In the genomic region with DNA sequence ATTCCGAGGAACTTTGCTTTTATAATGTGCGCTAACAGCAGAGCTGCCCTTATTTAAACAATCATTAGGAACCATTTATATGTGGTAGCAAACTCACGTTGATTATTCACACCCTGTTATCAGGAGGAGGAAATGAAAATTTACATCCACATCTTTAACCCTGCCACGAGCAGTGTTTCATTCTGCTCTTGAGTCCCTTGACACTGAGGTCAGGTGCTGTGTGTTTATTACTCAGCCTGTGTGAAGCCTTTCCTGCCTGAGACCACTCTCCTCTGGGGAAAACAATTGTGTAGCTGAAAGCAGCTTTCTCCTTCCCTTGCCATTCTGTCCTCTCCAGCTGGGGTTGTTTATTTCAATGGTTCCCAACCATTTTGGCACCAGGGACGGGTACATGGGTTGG, we compare ENCODE assay signal across 16 cellular contexts.
"Had no signal": no experiment of that assay in that cellular context is flagged by ENCODE, and none has a peak within 500 bp of the region (broad histone marks: within the 10 kb centered on the region; RNA-seq: fewer than 3 reads in every experiment).

No MANE protein-coding gene starts in this region.

- DNase-seq: activated CD4-positive, alpha-beta T cell treated with anti-CD3 and anti-CD28 coated beads, Interleukin-2, amount 10 ng/mL, durations not matched to agents 7 days and 5 days; activated CD4-positive, CD25-positive, alpha-beta regulatory T cell; activated CD8-positive, alpha-beta memory T cell treated with anti-CD3 and anti-CD28 coated beads for 24 hours; activated gamma-delta T cell treated with Interleukin-2 at 50 U/mL for 16 hours; amygdala; kidney; right cardiac atrium had no signal

- H3K9me3 Mint-ChIP-seq: activated CD4-positive, alpha-beta T cell treated with anti-CD3 and anti-CD28 coated beads, Interleukin-2, amount 10 ng/mL, durations not matched to agents 7 days and 5 days; brain; dendritic cell treated with granulocyte-macrophage colony-stimulating factor and Interleukin-4, amounts not matched to agents 40 ng/mL and 50 ng/mL, for 4 days; stimulated activated naive CD8-positive, alpha-beta T cell treated with anti-CD3 and anti-CD28 coated beads, Interleukin-15, Interleukin-2, amounts not matched to agents 100 ng/mL and 50 ng/mL, for 24 hours; type B pancreatic cell had no signal

- H3K4me3 Mint-ChIP-seq: activated CD4-positive, alpha-beta T cell treated with anti-CD3 and anti-CD28 coated beads, Interleukin-2, amount 10 ng/mL, durations not matched to agents 7 days and 5 days; activated naive CD8-positive, alpha-beta T cell; brain; central memory CD8-positive, alpha-beta T cell; dendritic cell treated with granulocyte-macrophage colony-stimulating factor and Interleukin-4, amounts not matched to agents 40 ng/mL and 50 ng/mL, for 4 days; natural killer cell treated with Interleukin-12 subunit alpha and Interleukin-12 subunit beta and Interleukin-15 and Interleukin-18, amount 100 ng/mL, for 72 hours; stimulated activated naive CD8-positive, alpha-beta T cell treated with anti-CD3 and anti-CD28 coated beads, Interleukin-15, Interleukin-2, amounts not matched to agents 100 ng/mL and 50 ng/mL, for 24 hours; type B pancreatic cell had no signal

- H3K4me3 ChIP-seq: hepatocyte had no signal

- H3K27ac ChIP-seq: hepatocyte had no signal

- H3K27me3 Mint-ChIP-seq: activated CD4-positive, alpha-beta T cell treated with anti-CD3 and anti-CD28 coated beads, Interleukin-2, amount 10 ng/mL, durations not matched to agents 7 days and 5 days; activated naive CD8-positive, alpha-beta T cell; central memory CD8-positive, alpha-beta T cell; dendritic cell treated with granulocyte-macrophage colony-stimulating factor and Interleukin-4, amounts not matched to agents 40 ng/mL and 50 ng/mL, for 4 days; natural killer cell treated with Interleukin-12 subunit alpha and Interleukin-12 subunit beta and Interleukin-15 and Interleukin-18, amount 100 ng/mL, for 72 hours; progenitor cell of endocrine pancreas; stimulated activated naive CD8-positive, alpha-beta T cell treated with anti-CD3 and anti-CD28 coated beads, Interleukin-15, Interleukin-2, amounts not matched to agents 100 ng/mL and 50 ng/mL, for 24 hours had no signal

- H3K27ac Mint-ChIP-seq: activated CD4-positive, alpha-beta T cell treated with anti-CD3 and anti-CD28 coated beads, Interleukin-2, amount 10 ng/mL, durations not matched to agents 7 days and 5 days; activated naive CD8-positive, alpha-beta T cell; dendritic cell treated with granulocyte-macrophage colony-stimulating factor and Interleukin-4, amounts not matched to agents 40 ng/mL and 50 ng/mL, for 4 days; natural killer cell treated with Interleukin-12 subunit alpha and Interleukin-12 subunit beta and Interleukin-15 and Interleukin-18, amount 100 ng/mL, for 72 hours; progenitor cell of endocrine pancreas; stimulated activated naive CD8-positive, alpha-beta T cell treated with anti-CD3 and anti-CD28 coated beads, Interleukin-15, Interleukin-2, amounts not matched to agents 100 ng/mL and 50 ng/mL, for 24 hours; type B pancreatic cell had no signal

- FAIRE-seq: kidney had no signal

- H3K4me1 Mint-ChIP-seq: activated CD4-positive, alpha-beta T cell treated with anti-CD3 and anti-CD28 coated beads, Interleukin-2, amount 10 ng/mL, durations not matched to agents 7 days and 5 days; central memory CD8-positive, alpha-beta T cell had no signal

- H3K36me3 Mint-ChIP-seq: activated naive CD8-positive, alpha-beta T cell; brain; natural killer cell treated with Interleukin-12 subunit alpha and Interleukin-12 subunit beta and Interleukin-15 and Interleukin-18, amount 100 ng/mL, for 72 hours; type B pancreatic cell had no signal

- H3K27me3 ChIP-seq: hepatocyte had no signal

- ATAC-seq: natural killer cell treated with Interleukin-12 subunit alpha and Interleukin-12 subunit beta and Interleukin-15 and Interleukin-18, amount 100 ng/mL, for 72 hours; right cardiac atrium had no signal
